Comparison of ENCODE assay signal across 8 cellular contexts in genomic region chrX:10615931-10616780, GRCh38. TPM values are rescaled to one million over a fixed set of nuclear protein-coding genes. Genes with fewer than 3 reads are reported as not detected.
DNase-seq lines count a peak whose midpoint lies in the region; ATAC-seq, FAIRE-seq and TF ChIP-seq lines count a peak whose summit lies in the region.

No MANE protein-coding gene starts in this region.

- in situ Hi-C loops in GM12878 (cut with MboI), result loop anchor here (5.0 to 25.0 kb wide), 2 partner anchors 424 to 629 kb away; no protein-coding TSS in a partner anchor

- no peak for TF ChIP-seq POLR2A in GM12878 (IDR thresholded peaks at IDR 0.05; ENCODE audit: low read depth, low read length)

- intact Hi-C loops in GM12878 (cut with micrococcal nuclease; ENCODE audit: unreplicated experiment), result loop anchor here (1.0 kb wide), 1 partner anchor 426 kb away; no protein-coding TSS in a partner anchor

- SMC1A ChIA-PET in GM12878 (lab: Charles Lee; ENCODE audit: uncharacterized antibody, unreplicated experiment), result interaction anchor here (0.7 to 3.3 kb wide), 4 partner anchors 18 to 521 kb away, joined by 3 to 37 read pairs (median 4); no protein-coding TSS in a partner anchor

- no peak overlapping the region for H3K4me3 ChIP-seq in GM12878

- no peak overlapping the region for H2AFZ ChIP-seq in GM12878 (ENCODE audit: control insufficient read depth, low read depth, low read length)

- peaks cover 0 to 5% of the 10 kb centered on the region in 2 experiments for H3K27me3 ChIP-seq in GM12878 (replicated peaks in 1 of 2; ENCODE audit: control insufficient read depth in 2 of 2, insufficient read depth in 2 of 2, low read length in 1 of 2)

- DNase-seq in NCI-H524 (lab: John Stamatoyannopoulos, UW) (peak; percentile 52 to 64), NCI-H524 treated with DMSO at 0.1 percent for 48 hours (lab: John Stamatoyannopoulos, UW) (no peak), HEK293T (ENCODE audit: extremely low spot score) (peak; percentile 58), NCI-H2107 (lab: John Stamatoyannopoulos, UW) (peak; percentile 7), GM12878 (ENCODE audit: low read depth, low spot score) (no peak), inferior parietal cortex (ENCODE audit: extremely low spot score) (peak; percentile 57), superior temporal gyrus (ENCODE audit: extremely low spot score) (peak; percentile 69), NK-92 (lab: John Stamatoyannopoulos, UW; ENCODE audit: unreplicated experiment) (no peak)

- peak; percentile 83 for ATAC-seq in GM12878

- H3K79me2 ChIP-seq in GM12878 (ENCODE audit: control insufficient read depth, insufficient read depth, low read length), result no peaks in the 10 kb centered on the region

- BruUV-seq in GM12878 (replicated peaks; lab: Mats Ljungman, UMichigan), result no TSS peak

- POLR2A ChIA-PET in HEK293T (lab: Yijun Ruan, JAX) (no interaction called here), GM12878 (lab: Charles Lee) (interaction anchor here (0.6 kb wide), 1 partner anchor 407 kb away, joined by 3 read pairs; no protein-coding TSS in a partner anchor)

- no peak for TF ChIP-seq EP300 in GM12878 (IDR thresholded peaks at IDR 0.05; ENCODE audit: borderline replicate concordance in 1 of 2, control insufficient read depth in 1 of 2, low read depth in 2 of 2, low read length in 2 of 2)

- no peak overlapping the region for H3K9ac ChIP-seq in GM12878 (ENCODE audit: control insufficient read depth, insufficient read depth, low read length)

- no peaks in the 10 kb centered on the region for H3K9me3 ChIP-seq in GM12878 (replicated peaks; ENCODE audit: control insufficient read depth, insufficient read depth, low read length)

- CTCF ChIA-PET in HEK293T (lab: Yijun Ruan, JAX), result interaction anchor here (0.8 to 1.4 kb wide), 4 partner anchors 18 to 426 kb away, joined by 3 to 5 read pairs (median 4); no protein-coding TSS in a partner anchor
- CTCF ChIA-PET in GM12878 (lab: Yijun Ruan, JAX), result interaction anchor here (0.7 to 6.0 kb wide), 10 partner anchors 9 to 426 kb away, joined by 3 to 79 read pairs (median 4); no protein-coding TSS in a partner anchor

- no peaks in the 10 kb centered on the region for H3K36me3 ChIP-seq in GM12878 (ENCODE audit: control insufficient read depth in 2 of 2, insufficient read depth in 2 of 2, low read length in 1 of 2)

- TF ChIP-seq RAD21 in GM12878 (IDR thresholded peaks at IDR 0.05; ENCODE audit: insufficient read depth, low read depth, low read length), result peak; percentile 51

- no peaks in the 10 kb centered on the region for H4K20me1 ChIP-seq in GM12878 (ENCODE audit: control insufficient read depth, insufficient read depth)

- H3K4me1 ChIP-seq in GM12878 (ENCODE audit: control insufficient read depth, insufficient read depth, low read length), result no peaks in the 10 kb centered on the region

- H3K27ac ChIP-seq in GM12878 (ENCODE audit: control insufficient read depth, insufficient read depth), result no peak overlapping the region

- H3K4me2 ChIP-seq in GM12878 (ENCODE audit: control insufficient read depth, insufficient read depth), result no peak overlapping the region

- peak; percentile 57 to 64 (median 60); a peak in 5 of 6 replicates for TF ChIP-seq CTCF in GM12878 (IDR thresholded peaks at IDR 0.05 in 2 of 3, conservative IDR thresholded peaks at IDR 0.05 in 1 of 3; ENCODE audit: control insufficient read depth in 2 of 3, extremely low read depth in 1 of 3, insufficient read depth in 1 of 3, low read depth in 3 of 3, low read length in 3 of 3)

- FAIRE-seq in GM12878 (lab: Jason Lieb, UNC), result no peak

- RAD21 ChIA-PET in GM12878 (lab: Charles Lee; ENCODE audit: unreplicated experiment), result interaction anchor here (0.8 kb wide), 1 partner anchor 426 kb away, joined by 3 read pairs; no protein-coding TSS in a partner anchor

- 25% methylated on average over 14 of the region's 14 CpGs for WGBS in GM12878 (ENCODE audit: insufficient coverage, insufficient replicate concordance, low lambda C conversion rate, missing lambda C conversion rate)

TF ChIP-seq in HEK293T, 16 proteins besides CTCF, POLR2A, EP300 and RAD21:
- TF ChIP-seq ZNF384 (IDR thresholded peaks at IDR 0.05), result no peak
- no peak for TF ChIP-seq CTBP1 (IDR thresholded peaks at IDR 0.05; ENCODE audit: borderline replicate concordance)
- no peak for TF ChIP-seq ELF4 (IDR thresholded peaks at IDR 0.05)
- TF ChIP-seq FOXK2 (IDR thresholded peaks at IDR 0.05), result no peak
TF ChIP-seq in HEK293T: peak in this region for 0.

TF ChIP-seq in GM12878, 131 proteins besides CTCF, POLR2A, EP300 and RAD21:
- TF ChIP-seq ZNF207 (IDR thresholded peaks at IDR 0.05; ENCODE audit: borderline replicate concordance), result no peak
- no peak for TF ChIP-seq USF1 (IDR thresholded peaks at IDR 0.05; ENCODE audit: borderline replicate concordance, extremely low read length, insufficient read depth, low read depth, low read length)
- TF ChIP-seq ZNF622 (IDR thresholded peaks at IDR 0.05), result no peak
- TF ChIP-seq SMC3 (IDR thresholded peaks at IDR 0.05; ENCODE audit: borderline replicate concordance, low read length), result peak; percentile 46
- no peak for TF ChIP-seq BCL11A (IDR thresholded peaks at IDR 0.05; ENCODE audit: low read depth, low read length)
TF ChIP-seq in GM12878: peak in this region for 1.

RNA-seq across cellular contexts. Expression of gene MID1, which starts 4.2 kb away (rescaled TPM):
- total RNA-seq in GM12878 (2013; cell fraction: nucleolus; rRNA removed), result 1.7 and 2.6 TPM in 2 replicates
- total RNA-seq in GM12878 (2014; rRNA removed) (0.16 and 0.17 TPM in 2 replicates), GM12878 (2014; rRNA removed; fragmentation: Illumina TruSeq; extraction: Trizol) (0.04 and 0.05 TPM in 2 replicates), GM12878 (2021) (0.13 and 0.51 TPM in 2 replicates)
- not detected for polyA plus RNA-seq in GM12878 (2011; ENCODE audit: low read depth)
- polyA plus RNA-seq in GM12878 (2011; rRNA removed) (0.14 TPM in 2 replicates), GM12878 (2014; fragmentation: Illumina TruSeq; extraction: Trizol) (0.07 and 0.38 TPM in 2 replicates), GM12878 (2014; fragmentation: Nextera tagmentation; extraction: Ambion mirVana) (under 1 TPM; 0.04 to 0.13 TPM), GM12878 (2014; rRNA removed) (0.03 and 0.15 TPM in 2 replicates), GM12878 (2016; fragmentation: Nextera tagmentation; extraction: Ambion mirVana) (under 1 TPM in 1 of 2 experiments, not detected in 1; 0.16 TPM)
- 0.13 and 0.18 TPM in 2 replicates for polyA plus RNA-seq in GM12878 (2011; cell fraction: cytosol; rRNA removed)
- 0.40 and 0.56 TPM in 2 replicates for polyA plus RNA-seq in GM12878 (2011; cell fraction: nucleus; rRNA removed)
- 0.07 and 0.18 TPM in 2 replicates for polyA plus RNA-seq in GM12878 (2012)
- polyA minus RNA-seq in GM12878 (2011; rRNA and poly(A)+ RNA removed), result 0.62 and 2.0 TPM in 2 replicates
- polyA minus RNA-seq in GM12878 (2011; cell fraction: cytosol; rRNA and poly(A)+ RNA removed), result 1.1 TPM in 1 of 2 replicates, not detected in the other
- 0.36 and 0.38 TPM in 2 replicates for polyA minus RNA-seq in GM12878 (2011; cell fraction: nucleus; rRNA and poly(A)+ RNA removed)

Comparison
In these comparisons a context has a peak if more than half of its experiments do, and no peak if none do; other contexts are left out.
1. DNase-seq: peak in NCI-H524 (2 of 2), HEK293T (single experiment), NCI-H2107 (single experiment), inferior parietal cortex (single experiment) and superior temporal gyrus (single experiment); none in NCI-H524 treated with DMSO at 0.1 percent for 48 hours (single experiment), GM12878 (single experiment) and NK-92 (single experiment).